13 cellular contexts compared by ENCODE assay signal in genomic region chr12:93727195-93727811, GRCh38. TPM values are rescaled to one million over a fixed set of nuclear protein-coding genes. Genes with fewer than 3 reads are reported as not detected.
A peak's percentile ranks its signal among the peaks of the same experiment; 100 is the strongest.
DNase-seq lines count a peak whose midpoint lies in the region; ATAC-seq, FAIRE-seq and TF ChIP-seq lines count a peak whose summit lies in the region.
"Had no signal": no experiment of that assay in that cellular context is flagged by ENCODE, and none has a peak within 500 bp of the region (broad histone marks: within the 10 kb centered on the region; RNA-seq: fewer than 3 reads in every experiment).

No MANE protein-coding gene starts in this region.

- no peak overlapping the region for H3K18ac ChIP-seq in neuronal stem cell (ENCODE audit: low read length)

- DNase-seq in GM06990 (ENCODE audit: extremely low read depth, insufficient read length), result peak; percentile 13
- DNase-seq in bronchial epithelial cell (ENCODE audit: low read depth), result no peak
- no peak for DNase-seq in neuronal stem cell (ENCODE audit: low spot score)
- no peak for DNase-seq in naive thymus-derived CD4-positive, alpha-beta T cell
- no peak for DNase-seq in Caco-2
- DNase-seq in SKM-1 (lab: John Stamatoyannopoulos, UW; ENCODE audit: unreplicated experiment), result no peak
- DNase-seq in activated CD4-positive, alpha-beta memory T cell treated with anti-CD3 and anti-CD28 coated beads, Interleukin-2, amount 10 ng/mL, durations not matched to agents 7 days and 5 days, result no peak
- DNase-seq: activated CD4-positive, alpha-beta T cell treated with anti-CD3 and anti-CD28 coated beads, Interleukin-2, amount 50 U/mL, for 48 hours; effector memory CD8-positive, alpha-beta T cell; stimulated activated CD4-positive, alpha-beta T cell treated with anti-CD3 and anti-CD28 coated beads, Interleukin-15, amount 100 ng/mL, for 24 hours; T-helper 9 cell had no signal

- H2AFZ ChIP-seq in neuronal stem cell (ENCODE audit: low read length), result peak overlapping the region; percentile 71
- H2AFZ ChIP-seq: neural progenitor cell had no signal

- no peaks in the 10 kb centered on the region for H3K79me1 ChIP-seq in neuronal stem cell (ENCODE audit: low read depth, low read length)

- no peak overlapping the region for H2BK15ac ChIP-seq in neuronal stem cell (ENCODE audit: low read length)

- intact Hi-C loops in naive thymus-derived CD4-positive, alpha-beta T cell (cut with micrococcal nuclease), result loop anchor here in 1 of 2 donors (5.0 kb wide), 1 partner anchor 110 kb away; no protein-coding TSS in a partner anchor
- intact Hi-C loops in Caco-2 (cut with micrococcal nuclease; ENCODE audit: unreplicated experiment), result no loop called here

- H2BK12ac ChIP-seq in neuronal stem cell (ENCODE audit: low read length), result no peak overlapping the region

- TF ChIP-seq CTCF in GM06990 (IDR thresholded peaks at IDR 0.05; ENCODE audit: insufficient read depth, low read length, poor library complexity, severe bottlenecking) (no peak), bronchial epithelial cell (IDR thresholded peaks at IDR 0.05; ENCODE audit: insufficient read depth, low read length, severe bottlenecking) (no peak), Caco-2 (IDR thresholded peaks at IDR 0.05; ENCODE audit: insufficient read depth in 1 of 2, low read depth in 1 of 2, low read length in 1 of 2, severe bottlenecking in 1 of 2, unreplicated experiment in 1 of 2) (no peak)

- H3K27ac Mint-ChIP-seq in naive thymus-derived CD4-positive, alpha-beta T cell, result no peak overlapping the region
- no peak overlapping the region for H3K27ac Mint-ChIP-seq in Caco-2 (ENCODE audit: unreplicated experiment)
- no peak overlapping the region for H3K27ac Mint-ChIP-seq in activated CD4-positive, alpha-beta memory T cell treated with anti-CD3 and anti-CD28 coated beads, Interleukin-2, amount 10 ng/mL, durations not matched to agents 7 days and 5 days
- H3K27ac Mint-ChIP-seq: effector memory CD8-positive, alpha-beta T cell; neural progenitor cell had no signal

- H3K23ac ChIP-seq in neuronal stem cell (ENCODE audit: low read depth, low read length, poor library complexity), result no peak overlapping the region

- ATAC-seq in HG02623 (IDR thresholded peaks at IDR 0.05; ENCODE audit: unreplicated experiment), result peak; percentile 48
- ATAC-seq in naive thymus-derived CD4-positive, alpha-beta T cell, result no peak
- ATAC-seq: effector memory CD8-positive, alpha-beta T cell had no signal

- H4K8ac ChIP-seq in neuronal stem cell (ENCODE audit: low read depth, low read length), result peak overlapping the region; percentile 44

- H4K91ac ChIP-seq in neuronal stem cell (ENCODE audit: low read depth, low read length, poor library complexity), result no peak overlapping the region

- H3K4me3 Mint-ChIP-seq in naive thymus-derived CD4-positive, alpha-beta T cell, result no peak overlapping the region
- no peak overlapping the region for H3K4me3 Mint-ChIP-seq in Caco-2 (ENCODE audit: unreplicated experiment)
- no peak overlapping the region for H3K4me3 Mint-ChIP-seq in activated CD4-positive, alpha-beta memory T cell treated with anti-CD3 and anti-CD28 coated beads, Interleukin-2, amount 10 ng/mL, durations not matched to agents 7 days and 5 days
- H3K4me3 Mint-ChIP-seq: effector memory CD8-positive, alpha-beta T cell; neural progenitor cell had no signal

- peaks cover 2 to 7% of the 10 kb centered on the region in 2 donors for H3K4me1 ChIP-seq in neuronal stem cell (ENCODE audit: control insufficient read depth in 2 of 2, insufficient read depth in 1 of 2, low read depth in 1 of 2, low read length in 2 of 2)
- H3K4me1 ChIP-seq in naive thymus-derived CD4-positive, alpha-beta T cell (ENCODE audit: control insufficient read depth in 2 of 2, insufficient read depth in 2 of 2, low read length in 2 of 2), result no peaks in the 10 kb centered on the region
- peaks cover 9% of the 10 kb centered on the region; the same call in 1 of the 2 replicates for H3K4me1 ChIP-seq in Caco-2

- peaks cover 0 to 10% (median 5%) of the 10 kb centered on the region in 11 donors for H3K9me3 Mint-ChIP-seq in naive thymus-derived CD4-positive, alpha-beta T cell
- peaks cover 8% of the 10 kb centered on the region for H3K9me3 Mint-ChIP-seq in Caco-2 (ENCODE audit: unreplicated experiment)
- peaks cover 5% of the 10 kb centered on the region for H3K9me3 Mint-ChIP-seq in activated CD4-positive, alpha-beta memory T cell treated with anti-CD3 and anti-CD28 coated beads, Interleukin-2, amount 10 ng/mL, durations not matched to agents 7 days and 5 days
- H3K9me3 Mint-ChIP-seq: effector memory CD8-positive, alpha-beta T cell had no signal

- peaks cover 0 to 6% of the 10 kb centered on the region in 2 donors for H3K9me3 ChIP-seq in neuronal stem cell (replicated peaks in 1 of 2; ENCODE audit: control insufficient read depth in 2 of 2, insufficient read depth in 1 of 2, low read depth in 1 of 2, low read length in 2 of 2)
- H3K9me3 ChIP-seq in naive thymus-derived CD4-positive, alpha-beta T cell (ENCODE audit: control insufficient read depth in 2 of 3, low read length in 3 of 3), result no peaks in the 10 kb centered on the region
- H3K9me3 ChIP-seq in Caco-2, result peaks cover 2% of the 10 kb centered on the region; the same call in 1 of the 2 replicates

- H3K27ac ChIP-seq in neuronal stem cell (replicated peaks; ENCODE audit: low read length), result no peak overlapping the region
- no peak overlapping the region for H3K27ac ChIP-seq in naive thymus-derived CD4-positive, alpha-beta T cell (ENCODE audit: low read depth, low read length)
- H3K27ac ChIP-seq: neural progenitor cell had no signal

- H3K4ac ChIP-seq in neuronal stem cell (ENCODE audit: low read length), result no peak overlapping the region

- WGBS in neuronal stem cell (ENCODE audit: extremely low coverage in 2 of 2, insufficient read length in 2 of 2, insufficient replicate concordance in 1 of 2), 2 donors, result no CpG with 5 or more reads among the region's 3 CpGs

- H3K4me2 ChIP-seq in neuronal stem cell (ENCODE audit: insufficient read depth, low read length, poor library complexity, severe bottlenecking), result no peak overlapping the region
- H3K4me2 ChIP-seq: neural progenitor cell had no signal

- no peak overlapping the region for H2BK5ac ChIP-seq in neuronal stem cell (ENCODE audit: low read length)

- POLR2A ChIA-PET in naive thymus-derived CD4-positive, alpha-beta T cell (lab: Charles Lee), result no interaction called here
- POLR2A ChIA-PET in Caco-2 (lab: Charles Lee), result no interaction called here
- POLR2A ChIA-PET in activated CD4-positive, alpha-beta memory T cell treated with anti-CD3 and anti-CD28 coated beads, Interleukin-2, amount 10 ng/mL, durations not matched to agents 7 days and 5 days (lab: Charles Lee), result interaction anchor here (0.6 kb wide), 1 partner anchor 58 kb away, joined by 3 read pairs; no protein-coding TSS in a partner anchor

- H3K27me3 Mint-ChIP-seq in naive thymus-derived CD4-positive, alpha-beta T cell, result no peaks in the 10 kb centered on the region
- no peaks in the 10 kb centered on the region for H3K27me3 Mint-ChIP-seq in Caco-2 (ENCODE audit: insufficient read depth, unreplicated experiment)
- no peaks in the 10 kb centered on the region for H3K27me3 Mint-ChIP-seq in activated CD4-positive, alpha-beta memory T cell treated with anti-CD3 and anti-CD28 coated beads, Interleukin-2, amount 10 ng/mL, durations not matched to agents 7 days and 5 days
- H3K27me3 Mint-ChIP-seq: effector memory CD8-positive, alpha-beta T cell had no signal

- H2BK120ac ChIP-seq in neuronal stem cell (ENCODE audit: low read depth, low read length), result no peak overlapping the region

- peak; percentile 60 for FAIRE-seq in bronchial epithelial cell (lab: Jason Lieb, UNC)

- peaks cover 2 to 15% (median 8%) of the 10 kb centered on the region in 5 donors for H3K36me3 Mint-ChIP-seq in naive thymus-derived CD4-positive, alpha-beta T cell
- peaks cover 16% of the 10 kb centered on the region for H3K36me3 Mint-ChIP-seq in Caco-2 (ENCODE audit: insufficient read depth, unreplicated experiment)
- no peaks in the 10 kb centered on the region for H3K36me3 Mint-ChIP-seq in activated CD4-positive, alpha-beta memory T cell treated with anti-CD3 and anti-CD28 coated beads, Interleukin-2, amount 10 ng/mL, durations not matched to agents 7 days and 5 days (ENCODE audit: low read depth)
- H3K36me3 Mint-ChIP-seq: neural progenitor cell had no signal

- H2AK5ac ChIP-seq in neuronal stem cell (ENCODE audit: low read depth, low read length), result no peak overlapping the region

- H3K14ac ChIP-seq in neuronal stem cell (ENCODE audit: low read length), result no peak overlapping the region

- BruUV-seq in Caco-2 (replicated peaks; lab: Mats Ljungman, UMichigan), result no TSS peak

- H3K9ac ChIP-seq in neuronal stem cell (ENCODE audit: low read depth, low read length, poor library complexity), result no peak overlapping the region
- H3K9ac ChIP-seq: neural progenitor cell had no signal

- H3K4me1 Mint-ChIP-seq in naive thymus-derived CD4-positive, alpha-beta T cell, result peaks cover 0 to 28% (median 9%) of the 10 kb centered on the region in 7 donors
- peaks cover 18% of the 10 kb centered on the region for H3K4me1 Mint-ChIP-seq in Caco-2 (ENCODE audit: low read depth, unreplicated experiment)
- H3K4me1 Mint-ChIP-seq in activated CD4-positive, alpha-beta memory T cell treated with anti-CD3 and anti-CD28 coated beads, Interleukin-2, amount 10 ng/mL, durations not matched to agents 7 days and 5 days, result no peaks in the 10 kb centered on the region

- H3K27me3 ChIP-seq in GM06990 (replicated peaks; ENCODE audit: control insufficient read depth, insufficient read depth, low read length), result no peaks in the 10 kb centered on the region; the same call in 1 of the 2 replicates
- H3K27me3 ChIP-seq in bronchial epithelial cell (ENCODE audit: control insufficient read depth, insufficient read depth, low read length), result no peaks in the 10 kb centered on the region
- H3K27me3 ChIP-seq in neuronal stem cell (ENCODE audit: control insufficient read depth in 3 of 3, insufficient read depth in 3 of 3, low read depth in 1 of 3, low read length in 3 of 3), result no peaks in the 10 kb centered on the region
- no peaks in the 10 kb centered on the region for H3K27me3 ChIP-seq in naive thymus-derived CD4-positive, alpha-beta T cell (ENCODE audit: control insufficient read depth in 2 of 2, insufficient read depth in 2 of 2, low read length in 2 of 2)
- H3K27me3 ChIP-seq in Caco-2 (replicated peaks; ENCODE audit: control insufficient read depth, insufficient read depth, low read length), result no peaks in the 10 kb centered on the region
- H3K27me3 ChIP-seq: neural progenitor cell had no signal

- CTCF ChIA-PET in naive thymus-derived CD4-positive, alpha-beta T cell (lab: Charles Lee), result no interaction called here
- CTCF ChIA-PET in Caco-2 (lab: Charles Lee), result interaction anchor here (0.6 kb wide), 1 partner anchor 12 kb away, joined by 3 read pairs; no protein-coding TSS in a partner anchor
- CTCF ChIA-PET in activated CD4-positive, alpha-beta memory T cell treated with anti-CD3 and anti-CD28 coated beads, Interleukin-2, amount 10 ng/mL, durations not matched to agents 7 days and 5 days (lab: Charles Lee), result no interaction called here

- H3K36me3 ChIP-seq in GM06990 (ENCODE audit: control insufficient read depth, insufficient read depth, low read length) (no peaks in the 10 kb centered on the region), bronchial epithelial cell (ENCODE audit: control insufficient read depth, insufficient read depth, low read length) (no peaks in the 10 kb centered on the region), neuronal stem cell (replicated peaks in 1 of 2; ENCODE audit: control insufficient read depth in 2 of 2, insufficient read depth in 2 of 2, low read length in 2 of 2) (no peaks in the 10 kb centered on the region), Caco-2 (ENCODE audit: control insufficient read depth, insufficient read depth, low read length) (no peaks in the 10 kb centered on the region)
- no peaks in the 10 kb centered on the region for H3K36me3 ChIP-seq in naive thymus-derived CD4-positive, alpha-beta T cell (ENCODE audit: control insufficient read depth in 2 of 3, insufficient read depth in 3 of 3, low read length in 3 of 3)
- H3K36me3 ChIP-seq: neural progenitor cell had no signal

- no peak overlapping the region for H3K4me3 ChIP-seq in GM06990 (replicated peaks; ENCODE audit: low read depth, low read length)
- H3K4me3 ChIP-seq in bronchial epithelial cell (ENCODE audit: low read depth, low read length), result no peak overlapping the region
- H3K4me3 ChIP-seq in neuronal stem cell (ENCODE audit: low read length in 2 of 2), result no peak overlapping the region
- H3K4me3 ChIP-seq in naive thymus-derived CD4-positive, alpha-beta T cell (ENCODE audit: low read length), result no peak overlapping the region
- no peak overlapping the region for H3K4me3 ChIP-seq in Caco-2 (ENCODE audit: low read depth, low read length)
- H3K4me3 ChIP-seq: neural progenitor cell had no signal

RNA-seq across cellular contexts. Expression of gene CRADD, which starts 50.1 kb away (rescaled TPM):
- total RNA-seq in bronchial epithelial cell (11.8 and 15.4 TPM in 2 replicates), Caco-2 (2022) (29.2 and 30.6 TPM in 2 replicates)
- polyA plus RNA-seq in neuronal stem cell (2013, experiment 1 of 2), result 8.9 TPM
- polyA plus RNA-seq in neuronal stem cell (2013, experiment 2 of 2), result 8.8 TPM
- total RNA-seq in naive thymus-derived CD4-positive, alpha-beta T cell, result 10 to 100 TPM; 11.4 to 17.1 (median 13.8) TPM
- polyA plus RNA-seq in naive thymus-derived CD4-positive, alpha-beta T cell, result 10 to 100 TPM; 13.0 to 16.8 TPM
- 10 to 100 TPM; 12.7 to 14.1 TPM for total RNA-seq in activated CD4-positive, alpha-beta memory T cell treated with anti-CD3 and anti-CD28 coated beads, Interleukin-2, amount 10 ng/mL, durations not matched to agents 7 days and 5 days
